ENCODE assay signal across 18 cellular contexts in genomic region chr11:33151411-33151810, GRCh38.
"Had no signal": no experiment of that assay in that cellular context is flagged by ENCODE, and none has a peak within 500 bp of the region (broad histone marks: within the 10 kb centered on the region; RNA-seq: fewer than 3 reads in every experiment).

No MANE protein-coding gene starts in this region.

- H3K27me3 ChIP-seq: colonic mucosa, heart left ventricle, neutrophil, stomach had no signal

- H3K4me3 ChIP-seq: colonic mucosa, heart left ventricle, mucosa of descending colon, stomach, thoracic aorta had no signal

- H3K9me3 ChIP-seq: colonic mucosa, heart left ventricle, mucosa of descending colon, neutrophil, stomach, thoracic aorta had no signal

- H3K4me1 ChIP-seq: colonic mucosa had no signal

- H3K9me3 Mint-ChIP-seq: endodermal cell; naive thymus-derived CD8-positive, alpha-beta T cell; type B pancreatic cell had no signal

- H3K4me3 Mint-ChIP-seq: endodermal cell; naive thymus-derived CD8-positive, alpha-beta T cell; type B pancreatic cell had no signal

- H3K27me3 Mint-ChIP-seq: naive thymus-derived CD8-positive, alpha-beta T cell; type B pancreatic cell had no signal

- H3K4me1 Mint-ChIP-seq: endodermal cell had no signal

- H3K36me3 ChIP-seq: colonic mucosa, neutrophil, thoracic aorta had no signal

- ATAC-seq: heart left ventricle; mucosa of descending colon; naive thymus-derived CD8-positive, alpha-beta T cell; right cardiac atrium had no signal

- H3K27ac Mint-ChIP-seq: endodermal cell, type B pancreatic cell had no signal

- DNase-seq: colonic mucosa; effector CD4-positive, alpha-beta T cell; endodermal cell; heart left ventricle; hippocampal formation; kidney glomerular epithelial cell; mucosa of descending colon; naive thymus-derived CD8-positive, alpha-beta T cell; posterior cingulate gyrus; right cardiac atrium; small intestine; stimulated activated CD4-positive, alpha-beta T cell treated with anti-CD3 and anti-CD28 coated beads, Interleukin-12 subunit alpha, Interleukin-12 subunit beta, amount 100 ng/mL, for 4 hours; stimulated activated naive CD4-positive, alpha-beta T cell; stomach; substantia nigra had no signal

- H3K27ac ChIP-seq: colonic mucosa, heart left ventricle, neutrophil, stomach, thoracic aorta had no signal
